8 cellular contexts compared by ENCODE assay signal in genomic region chr6:46376562-46376969, GRCh38.
DNase-seq lines count a peak whose midpoint lies in the region; ATAC-seq and TF ChIP-seq lines count a peak whose summit lies in the region.

No MANE protein-coding gene starts in this region.

- WGBS in transverse colon (ENCODE audit: low coverage in 1 of 2), 2 donors, result 63 to 65% methylated on average over 3 to 7 of the region's 7 CpGs

- peaks cover 3 to 27% (median 14%) of the 10 kb centered on the region in 4 donors for H3K4me1 ChIP-seq in transverse colon

- in situ Hi-C loops in ACHN (cut with HindIII; ENCODE audit: low pct_ligation_motif_present, low pct_unique_long_range_greater_than_20kb, low sequenced_read_pairs), result no loop called here
- in situ Hi-C loops in transverse colon (cut with MboI; ENCODE audit: low pct_ligation_motif_present in 1 of 4, low pct_unique_long_range_greater_than_20kb in 1 of 4, low sequenced_read_pairs in 3 of 4), result no loop called here

- no peak for TF ChIP-seq POLR2A in transverse colon (IDR thresholded peaks at IDR 0.05)

- intact Hi-C loops in transverse colon (cut with DNase I; ENCODE audit: low total_unique reads), result no loop called here

- H3K9me3 ChIP-seq in transverse colon, result no peaks in the 10 kb centered on the region

- DNase-seq in coronary artery (ENCODE audit: low spot score), result no peak
- DNase-seq in ACHN, result no peak
- no peak for DNase-seq in cerebellar cortex (ENCODE audit: low spot score)
- DNase-seq in stimulated activated CD4-positive, alpha-beta T cell treated with anti-CD3 and anti-CD28 coated beads, Interleukin-4, amount 100 ng/mL, for 24 hours, result no peak
- no peak for DNase-seq in transverse colon

- no peaks in the 10 kb centered on the region for H3K36me3 ChIP-seq in transverse colon

- ATAC-seq in GM18498 (IDR thresholded peaks at IDR 0.05; ENCODE audit: unreplicated experiment) (peak; percentile 92), GM21526 (IDR thresholded peaks at IDR 0.05; ENCODE audit: low FRiP score, unreplicated experiment) (peak; percentile 93), HG03520 (IDR thresholded peaks at IDR 0.05; ENCODE audit: unreplicated experiment) (peak; percentile 91)

- H3K27ac ChIP-seq in coronary artery (peak overlapping the region; percentile 53 to 62), transverse colon (no peak overlapping the region)

- TF ChIP-seq CTCF in coronary artery (IDR thresholded peaks at IDR 0.05), result no peak
- no peak for TF ChIP-seq CTCF in transverse colon (IDR thresholded peaks at IDR 0.05)

- no peak overlapping the region for H3K4me3 ChIP-seq in coronary artery
- H3K4me3 ChIP-seq in transverse colon, result no peak overlapping the region

- TF ChIP-seq EP300 in transverse colon (IDR thresholded peaks at IDR 0.05; ENCODE audit: low read depth), result no peak

- H3K27me3 ChIP-seq in transverse colon, result no peaks in the 10 kb centered on the region

Comparison
In these comparisons a context has a peak if more than half of its experiments do, and no peak if none do; other contexts are left out.
1. H3K27ac ChIP-seq: peak in coronary artery (2 of 2); none in transverse colon (0 of 4).
2. Peak in every context shown above with its lines, with median percentiles within 50 percentile points of each other: ATAC-seq.